Comparison of ENCODE assay signal across 1 cellular context in the genomic region with DNA sequence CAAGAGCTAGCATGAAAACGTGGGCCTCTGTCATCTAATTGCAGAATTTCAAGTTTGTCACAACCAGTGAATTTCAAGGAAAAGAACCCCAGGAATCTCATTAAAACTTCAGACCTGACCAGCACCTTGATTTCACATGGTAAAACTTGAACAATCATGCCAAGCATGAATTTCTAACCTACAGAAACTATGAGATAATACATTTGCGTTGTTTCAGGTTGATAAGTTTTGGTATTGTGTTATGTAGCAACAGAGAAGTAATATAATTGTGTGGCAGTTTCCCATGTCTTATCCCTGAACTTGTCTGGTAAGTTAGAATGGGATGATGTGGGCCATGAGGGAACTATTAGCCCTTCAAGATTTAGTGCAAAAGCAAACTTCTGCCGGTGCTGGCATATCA.
TF ChIP-seq lines count a peak whose summit lies in the region.

No MANE protein-coding gene starts in this region.

TF ChIP-seq in GM23338, 12 proteins besides CTCF, POLR2A, EP300 and RAD21 (continued from another document):
- TF ChIP-seq, protein P1, sequence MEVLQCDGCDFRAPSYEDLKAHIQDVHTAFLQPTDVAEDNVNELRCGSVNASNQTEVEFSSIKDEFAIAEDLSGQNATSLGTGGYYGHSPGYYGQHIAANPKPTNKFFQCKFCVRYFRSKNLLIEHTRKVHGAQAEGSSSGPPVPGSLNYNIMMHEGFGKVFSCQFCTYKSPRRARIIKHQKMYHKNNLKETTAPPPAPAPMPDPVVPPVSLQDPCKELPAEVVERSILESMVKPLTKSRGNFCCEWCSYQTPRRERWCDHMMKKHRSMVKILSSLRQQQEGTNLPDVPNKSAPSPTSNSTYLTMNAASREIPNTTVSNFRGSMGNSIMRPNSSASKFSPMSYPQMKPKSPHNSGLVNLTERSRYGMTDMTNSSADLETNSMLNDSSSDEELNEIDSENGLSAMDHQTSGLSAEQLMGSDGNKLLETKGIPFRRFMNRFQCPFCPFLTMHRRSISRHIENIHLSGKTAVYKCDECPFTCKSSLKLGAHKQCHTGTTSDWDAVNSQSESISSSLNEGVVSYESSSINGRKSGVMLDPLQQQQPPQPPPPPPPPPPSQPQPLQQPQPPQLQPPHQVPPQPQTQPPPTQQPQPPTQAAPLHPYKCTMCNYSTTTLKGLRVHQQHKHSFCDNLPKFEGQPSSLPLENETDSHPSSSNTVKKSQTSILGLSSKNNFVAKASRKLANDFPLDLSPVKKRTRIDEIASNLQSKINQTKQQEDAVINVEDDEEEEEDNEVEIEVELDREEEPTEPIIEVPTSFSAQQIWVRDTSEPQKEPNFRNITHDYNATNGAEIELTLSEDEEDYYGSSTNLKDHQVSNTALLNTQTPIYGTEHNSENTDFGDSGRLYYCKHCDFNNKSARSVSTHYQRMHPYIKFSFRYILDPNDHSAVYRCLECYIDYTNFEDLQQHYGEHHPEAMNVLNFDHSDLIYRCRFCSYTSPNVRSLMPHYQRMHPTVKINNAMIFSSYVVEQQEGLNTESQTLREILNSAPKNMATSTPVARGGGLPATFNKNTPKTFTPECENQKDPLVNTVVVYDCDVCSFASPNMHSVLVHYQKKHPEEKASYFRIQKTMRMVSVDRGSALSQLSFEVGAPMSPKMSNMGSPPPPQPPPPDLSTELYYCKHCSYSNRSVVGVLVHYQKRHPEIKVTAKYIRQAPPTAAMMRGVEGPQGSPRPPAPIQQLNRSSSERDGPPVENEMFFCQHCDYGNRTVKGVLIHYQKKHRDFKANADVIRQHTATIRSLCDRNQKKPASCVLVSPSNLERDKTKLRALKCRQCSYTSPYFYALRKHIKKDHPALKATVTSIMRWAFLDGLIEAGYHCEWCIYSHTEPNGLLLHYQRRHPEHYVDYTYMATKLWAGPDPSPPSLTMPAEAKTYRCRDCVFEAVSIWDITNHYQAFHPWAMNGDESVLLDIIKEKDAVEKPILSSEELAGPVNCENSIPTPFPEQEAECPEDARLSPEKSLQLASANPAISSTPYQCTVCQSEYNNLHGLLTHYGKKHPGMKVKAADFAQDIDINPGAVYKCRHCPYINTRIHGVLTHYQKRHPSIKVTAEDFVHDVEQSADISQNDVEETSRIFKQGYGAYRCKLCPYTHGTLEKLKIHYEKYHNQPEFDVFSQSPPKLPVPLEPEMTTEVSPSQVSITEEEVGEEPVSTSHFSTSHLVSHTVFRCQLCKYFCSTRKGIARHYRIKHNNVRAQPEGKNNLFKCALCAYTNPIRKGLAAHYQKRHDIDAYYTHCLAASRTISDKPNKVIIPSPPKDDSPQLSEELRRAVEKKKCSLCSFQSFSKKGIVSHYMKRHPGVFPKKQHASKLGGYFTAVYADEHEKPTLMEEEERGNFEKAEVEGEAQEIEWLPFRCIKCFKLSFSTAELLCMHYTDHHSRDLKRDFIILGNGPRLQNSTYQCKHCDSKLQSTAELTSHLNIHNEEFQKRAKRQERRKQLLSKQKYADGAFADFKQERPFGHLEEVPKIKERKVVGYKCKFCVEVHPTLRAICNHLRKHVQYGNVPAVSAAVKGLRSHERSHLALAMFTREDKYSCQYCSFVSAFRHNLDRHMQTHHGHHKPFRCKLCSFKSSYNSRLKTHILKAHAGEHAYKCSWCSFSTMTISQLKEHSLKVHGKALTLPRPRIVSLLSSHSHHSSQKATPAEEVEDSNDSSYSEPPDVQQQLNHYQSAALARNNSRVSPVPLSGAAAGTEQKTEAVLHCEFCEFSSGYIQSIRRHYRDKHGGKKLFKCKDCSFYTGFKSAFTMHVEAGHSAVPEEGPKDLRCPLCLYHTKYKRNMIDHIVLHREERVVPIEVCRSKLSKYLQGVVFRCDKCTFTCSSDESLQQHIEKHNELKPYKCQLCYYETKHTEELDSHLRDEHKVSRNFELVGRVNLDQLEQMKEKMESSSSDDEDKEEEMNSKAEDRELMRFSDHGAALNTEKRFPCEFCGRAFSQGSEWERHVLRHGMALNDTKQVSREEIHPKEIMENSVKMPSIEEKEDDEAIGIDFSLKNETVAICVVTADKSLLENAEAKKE (CRISPR knock-in tag; IDR thresholded peaks at IDR 0.05): no peak
- TF ChIP-seq NANOG (IDR thresholded peaks at IDR 0.05; ENCODE audit: borderline replicate concordance): no peak
- no peak for TF ChIP-seq JUNB (IDR thresholded peaks at IDR 0.05; ENCODE audit: unreplicated experiment)
- TF ChIP-seq, protein P2, sequence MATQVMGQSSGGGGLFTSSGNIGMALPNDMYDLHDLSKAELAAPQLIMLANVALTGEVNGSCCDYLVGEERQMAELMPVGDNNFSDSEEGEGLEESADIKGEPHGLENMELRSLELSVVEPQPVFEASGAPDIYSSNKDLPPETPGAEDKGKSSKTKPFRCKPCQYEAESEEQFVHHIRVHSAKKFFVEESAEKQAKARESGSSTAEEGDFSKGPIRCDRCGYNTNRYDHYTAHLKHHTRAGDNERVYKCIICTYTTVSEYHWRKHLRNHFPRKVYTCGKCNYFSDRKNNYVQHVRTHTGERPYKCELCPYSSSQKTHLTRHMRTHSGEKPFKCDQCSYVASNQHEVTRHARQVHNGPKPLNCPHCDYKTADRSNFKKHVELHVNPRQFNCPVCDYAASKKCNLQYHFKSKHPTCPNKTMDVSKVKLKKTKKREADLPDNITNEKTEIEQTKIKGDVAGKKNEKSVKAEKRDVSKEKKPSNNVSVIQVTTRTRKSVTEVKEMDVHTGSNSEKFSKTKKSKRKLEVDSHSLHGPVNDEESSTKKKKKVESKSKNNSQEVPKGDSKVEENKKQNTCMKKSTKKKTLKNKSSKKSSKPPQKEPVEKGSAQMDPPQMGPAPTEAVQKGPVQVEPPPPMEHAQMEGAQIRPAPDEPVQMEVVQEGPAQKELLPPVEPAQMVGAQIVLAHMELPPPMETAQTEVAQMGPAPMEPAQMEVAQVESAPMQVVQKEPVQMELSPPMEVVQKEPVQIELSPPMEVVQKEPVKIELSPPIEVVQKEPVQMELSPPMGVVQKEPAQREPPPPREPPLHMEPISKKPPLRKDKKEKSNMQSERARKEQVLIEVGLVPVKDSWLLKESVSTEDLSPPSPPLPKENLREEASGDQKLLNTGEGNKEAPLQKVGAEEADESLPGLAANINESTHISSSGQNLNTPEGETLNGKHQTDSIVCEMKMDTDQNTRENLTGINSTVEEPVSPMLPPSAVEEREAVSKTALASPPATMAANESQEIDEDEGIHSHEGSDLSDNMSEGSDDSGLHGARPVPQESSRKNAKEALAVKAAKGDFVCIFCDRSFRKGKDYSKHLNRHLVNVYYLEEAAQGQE (IDR thresholded peaks at IDR 0.05; ENCODE audit: unreplicated experiment): no peak
- no peak for TF ChIP-seq POLR2AphosphoS5 (IDR thresholded peaks at IDR 0.05; ENCODE audit: low read depth)
- no peak for TF ChIP-seq EZH2phosphoT487 (IDR thresholded peaks at IDR 0.05; ENCODE audit: unreplicated experiment)
